In the genomic region with DNA sequence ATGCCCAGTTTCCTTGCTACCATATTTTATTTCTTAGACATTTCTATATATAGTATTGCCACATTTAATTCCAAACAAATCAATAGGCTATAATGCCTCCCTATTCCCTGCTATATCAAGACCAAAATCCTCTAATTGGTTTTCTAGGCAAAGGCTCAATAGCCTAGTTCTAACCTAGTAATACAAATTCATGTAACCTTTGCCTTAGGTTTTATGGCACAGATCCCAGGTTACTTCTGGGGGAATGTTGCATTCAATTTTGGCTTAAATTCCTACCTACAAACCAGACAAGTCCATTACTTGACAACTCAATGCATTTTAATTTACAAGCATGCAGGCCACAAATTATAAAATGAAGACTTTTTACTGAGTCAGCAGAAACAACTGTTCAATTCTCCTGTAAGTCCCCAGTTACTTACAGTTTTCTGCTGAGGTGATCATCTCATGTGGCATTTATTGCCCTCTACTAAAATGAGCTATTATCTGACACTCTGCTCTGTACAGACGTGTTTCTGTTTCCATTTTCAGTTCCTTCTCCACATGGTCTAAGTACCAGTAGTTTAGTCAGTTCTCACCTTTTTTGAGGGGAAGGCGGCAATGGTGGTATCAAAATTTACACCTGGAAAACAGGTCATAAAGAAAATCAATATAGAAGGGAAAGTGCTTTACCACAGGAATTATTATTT, we compare ENCODE assay signal across 1 cellular context.
TF ChIP-seq lines count a peak whose summit lies in the region.

No MANE protein-coding gene starts in this region.

TF ChIP-seq in H1, 55 proteins besides CTCF, POLR2A, EP300 and RAD21 (continued from another document):
- TF ChIP-seq ATF3 (IDR thresholded peaks at IDR 0.05; ENCODE audit: insufficient read depth, low read depth, low read length) (no peak), NRF1 (IDR thresholded peaks at IDR 0.05; ENCODE audit: low read depth, low read length) (no peak), JUND (IDR thresholded peaks at IDR 0.05; ENCODE audit: low read length) (no peak), PHF8 (conservative IDR thresholded peaks at IDR 0.05; ENCODE audit: low read depth, low read length) (no peak), MAFK (IDR thresholded peaks at IDR 0.05; ENCODE audit: low read depth, low read length) (peak; percentile 91)
